ENCODE assay signal across 1 cellular context in the genomic region with DNA sequence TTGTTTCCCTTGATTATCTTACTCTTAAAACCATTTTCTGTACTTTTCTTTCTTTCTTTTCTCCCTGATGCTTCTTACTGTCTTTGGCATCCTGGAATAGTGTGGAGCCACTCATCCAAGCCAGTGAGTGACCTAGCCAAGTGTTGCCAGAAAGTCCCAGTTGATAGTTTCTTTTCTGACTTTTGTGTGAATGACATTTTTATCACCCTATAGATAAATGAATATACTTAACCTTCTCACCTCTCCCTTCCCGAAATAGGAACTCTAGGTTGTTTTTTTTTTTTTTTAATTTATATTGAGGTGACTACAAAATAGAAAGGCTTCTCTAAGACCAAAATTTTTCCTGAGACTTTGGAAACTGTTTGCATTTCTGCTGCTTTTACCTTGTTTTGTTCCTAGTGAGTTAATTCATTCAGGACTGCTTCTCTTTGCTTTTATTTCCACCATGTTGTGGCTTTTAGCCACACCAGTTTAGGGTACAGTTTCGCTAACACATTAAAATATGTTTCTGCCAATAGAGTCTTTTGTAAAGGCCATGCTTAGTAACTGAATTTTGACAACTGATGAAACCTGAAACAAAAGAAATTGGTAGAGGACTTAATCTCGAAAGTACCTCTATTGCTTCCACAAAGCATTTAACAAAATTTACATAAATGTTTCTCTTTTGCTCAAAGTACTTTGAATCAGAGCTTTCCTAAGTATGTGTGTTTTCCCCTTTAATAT.
A peak's percentile ranks its signal among the peaks of the same experiment; 100 is the strongest.
TF ChIP-seq lines count a peak whose summit lies in the region.

No MANE protein-coding gene starts in this region.

TF ChIP-seq in HEK293, 187 proteins besides CTCF, POLR2A, EP300 and RAD21:
- TF ChIP-seq ZNF132 (tag by site-specific recombination; IDR thresholded peaks at IDR 0.05; ENCODE audit: borderline replicate concordance) (no peak), ZNF621 (tag by site-specific recombination; IDR thresholded peaks at IDR 0.05) (no peak), ZNF473 (tag by site-specific recombination; IDR thresholded peaks at IDR 0.05) (no peak), ZNF792 (tag by site-specific recombination; IDR thresholded peaks at IDR 0.05) (no peak), ZFHX2 (tag by site-specific recombination; conservative IDR thresholded peaks at IDR 0.05) (no peak), KLF1 (tag by site-specific recombination; IDR thresholded peaks at IDR 0.05) (no peak)
- TF ChIP-seq, protein P1, sequence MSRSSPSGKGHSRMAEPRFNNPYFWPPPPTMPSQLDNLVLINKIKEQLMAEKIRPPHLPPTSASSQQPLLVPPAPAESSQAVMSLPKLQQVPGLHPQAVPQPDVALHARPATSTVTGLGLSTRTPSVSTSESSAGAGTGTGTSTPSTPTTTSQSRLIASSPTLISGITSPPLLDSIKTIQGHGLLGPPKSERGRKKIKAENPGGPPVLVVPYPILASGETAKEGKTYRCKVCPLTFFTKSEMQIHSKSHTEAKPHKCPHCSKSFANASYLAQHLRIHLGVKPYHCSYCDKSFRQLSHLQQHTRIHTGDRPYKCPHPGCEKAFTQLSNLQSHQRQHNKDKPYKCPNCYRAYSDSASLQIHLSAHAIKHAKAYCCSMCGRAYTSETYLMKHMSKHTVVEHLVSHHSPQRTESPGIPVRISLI (tag by site-specific recombination; IDR thresholded peaks at IDR 0.05) = peak; percentile 35; the same call in 1 of the 2 replicates
- TF ChIP-seq, protein P2, sequence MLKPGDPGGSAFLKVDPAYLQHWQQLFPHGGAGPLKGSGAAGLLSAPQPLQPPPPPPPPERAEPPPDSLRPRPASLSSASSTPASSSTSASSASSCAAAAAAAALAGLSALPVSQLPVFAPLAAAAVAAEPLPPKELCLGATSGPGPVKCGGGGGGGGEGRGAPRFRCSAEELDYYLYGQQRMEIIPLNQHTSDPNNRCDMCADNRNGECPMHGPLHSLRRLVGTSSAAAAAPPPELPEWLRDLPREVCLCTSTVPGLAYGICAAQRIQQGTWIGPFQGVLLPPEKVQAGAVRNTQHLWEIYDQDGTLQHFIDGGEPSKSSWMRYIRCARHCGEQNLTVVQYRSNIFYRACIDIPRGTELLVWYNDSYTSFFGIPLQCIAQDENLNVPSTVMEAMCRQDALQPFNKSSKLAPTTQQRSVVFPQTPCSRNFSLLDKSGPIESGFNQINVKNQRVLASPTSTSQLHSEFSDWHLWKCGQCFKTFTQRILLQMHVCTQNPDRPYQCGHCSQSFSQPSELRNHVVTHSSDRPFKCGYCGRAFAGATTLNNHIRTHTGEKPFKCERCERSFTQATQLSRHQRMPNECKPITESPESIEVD (tag by site-specific recombination; IDR thresholded peaks at IDR 0.05) = peak; percentile 65
- TF ChIP-seq, protein P3, sequence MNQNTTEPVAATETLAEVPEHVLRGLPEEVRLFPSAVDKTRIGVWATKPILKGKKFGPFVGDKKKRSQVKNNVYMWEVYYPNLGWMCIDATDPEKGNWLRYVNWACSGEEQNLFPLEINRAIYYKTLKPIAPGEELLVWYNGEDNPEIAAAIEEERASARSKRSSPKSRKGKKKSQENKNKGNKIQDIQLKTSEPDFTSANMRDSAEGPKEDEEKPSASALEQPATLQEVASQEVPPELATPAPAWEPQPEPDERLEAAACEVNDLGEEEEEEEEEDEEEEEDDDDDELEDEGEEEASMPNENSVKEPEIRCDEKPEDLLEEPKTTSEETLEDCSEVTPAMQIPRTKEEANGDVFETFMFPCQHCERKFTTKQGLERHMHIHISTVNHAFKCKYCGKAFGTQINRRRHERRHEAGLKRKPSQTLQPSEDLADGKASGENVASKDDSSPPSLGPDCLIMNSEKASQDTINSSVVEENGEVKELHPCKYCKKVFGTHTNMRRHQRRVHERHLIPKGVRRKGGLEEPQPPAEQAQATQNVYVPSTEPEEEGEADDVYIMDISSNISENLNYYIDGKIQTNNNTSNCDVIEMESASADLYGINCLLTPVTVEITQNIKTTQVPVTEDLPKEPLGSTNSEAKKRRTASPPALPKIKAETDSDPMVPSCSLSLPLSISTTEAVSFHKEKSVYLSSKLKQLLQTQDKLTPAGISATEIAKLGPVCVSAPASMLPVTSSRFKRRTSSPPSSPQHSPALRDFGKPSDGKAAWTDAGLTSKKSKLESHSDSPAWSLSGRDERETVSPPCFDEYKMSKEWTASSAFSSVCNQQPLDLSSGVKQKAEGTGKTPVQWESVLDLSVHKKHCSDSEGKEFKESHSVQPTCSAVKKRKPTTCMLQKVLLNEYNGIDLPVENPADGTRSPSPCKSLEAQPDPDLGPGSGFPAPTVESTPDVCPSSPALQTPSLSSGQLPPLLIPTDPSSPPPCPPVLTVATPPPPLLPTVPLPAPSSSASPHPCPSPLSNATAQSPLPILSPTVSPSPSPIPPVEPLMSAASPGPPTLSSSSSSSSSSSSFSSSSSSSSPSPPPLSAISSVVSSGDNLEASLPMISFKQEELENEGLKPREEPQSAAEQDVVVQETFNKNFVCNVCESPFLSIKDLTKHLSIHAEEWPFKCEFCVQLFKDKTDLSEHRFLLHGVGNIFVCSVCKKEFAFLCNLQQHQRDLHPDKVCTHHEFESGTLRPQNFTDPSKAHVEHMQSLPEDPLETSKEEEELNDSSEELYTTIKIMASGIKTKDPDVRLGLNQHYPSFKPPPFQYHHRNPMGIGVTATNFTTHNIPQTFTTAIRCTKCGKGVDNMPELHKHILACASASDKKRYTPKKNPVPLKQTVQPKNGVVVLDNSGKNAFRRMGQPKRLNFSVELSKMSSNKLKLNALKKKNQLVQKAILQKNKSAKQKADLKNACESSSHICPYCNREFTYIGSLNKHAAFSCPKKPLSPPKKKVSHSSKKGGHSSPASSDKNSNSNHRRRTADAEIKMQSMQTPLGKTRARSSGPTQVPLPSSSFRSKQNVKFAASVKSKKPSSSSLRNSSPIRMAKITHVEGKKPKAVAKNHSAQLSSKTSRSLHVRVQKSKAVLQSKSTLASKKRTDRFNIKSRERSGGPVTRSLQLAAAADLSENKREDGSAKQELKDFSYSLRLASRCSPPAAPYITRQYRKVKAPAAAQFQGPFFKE (tag by site-specific recombination; IDR thresholded peaks at IDR 0.05; ENCODE audit: borderline replicate concordance) = no peak
- TF ChIP-seq, protein P4, sequence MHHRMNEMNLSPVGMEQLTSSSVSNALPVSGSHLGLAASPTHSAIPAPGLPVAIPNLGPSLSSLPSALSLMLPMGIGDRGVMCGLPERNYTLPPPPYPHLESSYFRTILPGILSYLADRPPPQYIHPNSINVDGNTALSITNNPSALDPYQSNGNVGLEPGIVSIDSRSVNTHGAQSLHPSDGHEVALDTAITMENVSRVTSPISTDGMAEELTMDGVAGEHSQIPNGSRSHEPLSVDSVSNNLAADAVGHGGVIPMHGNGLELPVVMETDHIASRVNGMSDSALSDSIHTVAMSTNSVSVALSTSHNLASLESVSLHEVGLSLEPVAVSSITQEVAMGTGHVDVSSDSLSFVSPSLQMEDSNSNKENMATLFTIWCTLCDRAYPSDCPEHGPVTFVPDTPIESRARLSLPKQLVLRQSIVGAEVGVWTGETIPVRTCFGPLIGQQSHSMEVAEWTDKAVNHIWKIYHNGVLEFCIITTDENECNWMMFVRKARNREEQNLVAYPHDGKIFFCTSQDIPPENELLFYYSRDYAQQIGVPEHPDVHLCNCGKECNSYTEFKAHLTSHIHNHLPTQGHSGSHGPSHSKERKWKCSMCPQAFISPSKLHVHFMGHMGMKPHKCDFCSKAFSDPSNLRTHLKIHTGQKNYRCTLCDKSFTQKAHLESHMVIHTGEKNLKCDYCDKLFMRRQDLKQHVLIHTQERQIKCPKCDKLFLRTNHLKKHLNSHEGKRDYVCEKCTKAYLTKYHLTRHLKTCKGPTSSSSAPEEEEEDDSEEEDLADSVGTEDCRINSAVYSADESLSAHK (tag by site-specific recombination; IDR thresholded peaks at IDR 0.05) = peak; percentile 63; the same call in 1 of the 2 replicates
